In the genomic region with DNA sequence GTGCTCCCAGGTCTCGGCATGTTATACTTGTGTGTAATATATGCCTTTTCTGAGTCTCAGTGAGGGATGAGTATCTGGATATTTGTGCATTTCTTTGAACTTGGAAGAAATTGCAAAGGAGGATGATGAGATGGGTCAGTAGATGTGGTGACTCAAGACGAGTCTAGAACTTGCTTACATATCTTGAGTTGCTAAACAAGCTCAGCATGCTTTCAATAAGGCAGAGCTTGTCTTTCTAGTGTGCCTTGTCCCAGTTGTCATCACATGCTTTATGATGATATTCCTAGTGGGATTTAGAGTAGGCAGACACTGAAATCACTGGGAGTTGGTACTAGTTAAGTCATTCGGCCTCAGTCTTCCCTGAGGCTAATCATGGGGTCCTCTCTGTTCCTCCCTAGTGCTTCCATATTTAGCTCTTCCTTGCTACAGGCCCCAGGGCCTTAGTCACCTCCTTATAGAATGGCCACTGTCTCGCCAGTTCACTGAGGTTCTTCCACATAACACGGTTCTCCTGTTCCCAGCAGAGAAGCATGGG, we compare ENCODE assay signal across 23 cellular contexts.
"Had no signal": no experiment of that assay in that cellular context is flagged by ENCODE, and none has a peak within 500 bp of the region (broad histone marks: within the 10 kb centered on the region; RNA-seq: fewer than 3 reads in every experiment).

No MANE protein-coding gene starts in this region.

- H3K4me3 ChIP-seq: colonic mucosa, sigmoid colon, spleen, testis, upper lobe of right lung had no signal

- H3K27me3 ChIP-seq: colonic mucosa, sigmoid colon, spleen, testis, upper lobe of right lung had no signal

- H3K36me3 ChIP-seq: colonic mucosa, sigmoid colon, spleen, upper lobe of right lung had no signal

- H3K4me3 Mint-ChIP-seq: activated naive CD4-positive, alpha-beta T cell treated with anti-CD3 and anti-CD28 coated beads, Interleukin-2, amount 10 ng/mL, durations not matched to agents 7 days and 5 days; activated naive CD8-positive, alpha-beta T cell treated with anti-CD3 and anti-CD28 coated beads, Interleukin-2, amount 50 U/mL, for 24 hours; activated T-cell treated with anti-CD3 and anti-CD28 coated beads, Interleukin-2, amount 50 U/mL, for 4 hours; brain; central memory CD8-positive, alpha-beta T cell; endodermal cell; nephron; stimulated activated memory B cell treated with anti-CD40 and anti-IgM and Interleukin-4, amounts not matched to agents 10 μg/mL and 1 μg/mL and 100 μg/mL, for 72 hours; T-cell had no signal

- H3K36me3 Mint-ChIP-seq: activated naive CD4-positive, alpha-beta T cell treated with anti-CD3 and anti-CD28 coated beads, Interleukin-2, amount 10 ng/mL, durations not matched to agents 7 days and 5 days; stimulated activated memory B cell treated with anti-CD40 and anti-IgM and Interleukin-4, amounts not matched to agents 10 μg/mL and 1 μg/mL and 100 μg/mL, for 72 hours; T-cell had no signal

- DNase-seq: activated CD4-positive, alpha-beta T cell treated with anti-CD3 and anti-CD28 coated beads, Interleukin-2, amount 50 U/mL, for 1 hour; activated CD4-positive, CD25-positive, alpha-beta regulatory T cell treated with anti-CD3 and anti-CD28 coated beads, Interleukin-2, amount 50 U/mL, for 72 hours; activated CD8-positive, alpha-beta memory T cell treated with anti-CD3 and anti-CD28 coated beads, Interleukin-2, amount 50 U/mL, for 4 hours; activated effector memory CD4-positive, alpha-beta T cell treated with Interleukin-2 at 50 U/mL for 16 hours; activated naive CD4-positive, alpha-beta T cell treated with anti-CD3 and anti-CD28 coated beads, Interleukin-2, amount 10 ng/mL, durations not matched to agents 7 days and 5 days; activated naive CD8-positive, alpha-beta T cell treated with anti-CD3 and anti-CD28 coated beads, Interleukin-2, amount 50 U/mL, for 24 hours; activated T-cell treated with anti-CD3 and anti-CD28 coated beads, Interleukin-2, amount 50 U/mL, for 4 hours; anterior cingulate cortex; colonic mucosa; endodermal cell; left cardiac atrium; nucleus accumbens; sigmoid colon; spleen; stimulated activated CD4-positive, alpha-beta T cell treated with anti-CD3 and anti-CD28 coated beads, Interleukin-4, amount 100 ng/mL, for 4 hours; T-cell; T1000; testis; upper lobe of right lung had no signal

- H3K9me3 ChIP-seq: colonic mucosa, sigmoid colon, spleen, testis, upper lobe of right lung had no signal

- H3K4me1 ChIP-seq: colonic mucosa had no signal

- H3K9me3 Mint-ChIP-seq: activated naive CD4-positive, alpha-beta T cell treated with anti-CD3 and anti-CD28 coated beads, Interleukin-2, amount 10 ng/mL, durations not matched to agents 7 days and 5 days; activated naive CD8-positive, alpha-beta T cell treated with anti-CD3 and anti-CD28 coated beads, Interleukin-2, amount 50 U/mL, for 24 hours; activated T-cell treated with anti-CD3 and anti-CD28 coated beads, Interleukin-2, amount 50 U/mL, for 4 hours; brain; central memory CD8-positive, alpha-beta T cell; endodermal cell; nephron; stimulated activated memory B cell treated with anti-CD40 and anti-IgM and Interleukin-4, amounts not matched to agents 10 μg/mL and 1 μg/mL and 100 μg/mL, for 72 hours; T-cell had no signal

- H3K27me3 Mint-ChIP-seq: activated naive CD4-positive, alpha-beta T cell treated with anti-CD3 and anti-CD28 coated beads, Interleukin-2, amount 10 ng/mL, durations not matched to agents 7 days and 5 days; activated naive CD8-positive, alpha-beta T cell treated with anti-CD3 and anti-CD28 coated beads, Interleukin-2, amount 50 U/mL, for 24 hours; brain; central memory CD8-positive, alpha-beta T cell; stimulated activated memory B cell treated with anti-CD40 and anti-IgM and Interleukin-4, amounts not matched to agents 10 μg/mL and 1 μg/mL and 100 μg/mL, for 72 hours; T-cell had no signal

- H3K27ac ChIP-seq: colonic mucosa, testis, upper lobe of right lung had no signal

- H3K27ac Mint-ChIP-seq: activated naive CD4-positive, alpha-beta T cell treated with anti-CD3 and anti-CD28 coated beads, Interleukin-2, amount 10 ng/mL, durations not matched to agents 7 days and 5 days; activated naive CD8-positive, alpha-beta T cell treated with anti-CD3 and anti-CD28 coated beads, Interleukin-2, amount 50 U/mL, for 24 hours; endodermal cell; nephron; stimulated activated memory B cell treated with anti-CD40 and anti-IgM and Interleukin-4, amounts not matched to agents 10 μg/mL and 1 μg/mL and 100 μg/mL, for 72 hours had no signal

- ATAC-seq: activated naive CD8-positive, alpha-beta T cell treated with anti-CD3 and anti-CD28 coated beads, Interleukin-2, amount 50 U/mL, for 24 hours; activated T-cell treated with anti-CD3 and anti-CD28 coated beads, Interleukin-2, amount 50 U/mL, for 4 hours; left cardiac atrium; stimulated activated memory B cell treated with anti-CD40 and anti-IgM and Interleukin-4, amounts not matched to agents 10 μg/mL and 1 μg/mL and 100 μg/mL, for 72 hours; T-cell; upper lobe of right lung had no signal
